In the genomic region with DNA sequence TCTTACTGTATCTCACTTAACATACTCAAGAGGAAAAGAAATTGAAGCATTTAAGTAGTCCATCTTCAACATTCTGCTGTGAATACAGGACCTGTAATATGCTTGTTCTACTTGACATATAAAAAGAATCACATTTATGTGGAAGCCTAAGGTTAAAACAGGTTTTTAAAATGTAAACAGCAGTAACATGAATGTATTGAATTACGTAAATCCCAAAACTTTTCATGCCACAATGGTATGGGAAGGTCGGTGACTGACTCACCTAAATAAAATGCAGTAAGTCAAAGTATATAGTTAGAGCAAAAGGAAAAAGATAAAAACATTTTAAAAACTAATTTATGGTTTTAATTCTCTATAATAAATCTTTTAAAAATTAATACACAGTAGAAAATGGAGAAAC, we compare ENCODE assay signal across 24 cellular contexts.
A peak's percentile ranks its signal among the peaks of the same experiment; 100 is the strongest.
DNase-seq lines count a peak whose midpoint lies in the region; ATAC-seq, FAIRE-seq and TF ChIP-seq lines count a peak whose summit lies in the region.
"Had no signal": no experiment of that assay in that cellular context is flagged by ENCODE, and none has a peak within 500 bp of the region (broad histone marks: within the 10 kb centered on the region; RNA-seq: fewer than 3 reads in every experiment).

No MANE protein-coding gene starts in this region.

- H3K4me3 ChIP-seq in breast epithelium: no peak overlapping the region
- no peak overlapping the region for H3K4me3 ChIP-seq in astrocyte (ENCODE audit: insufficient read depth, low read depth, low read length)
- H3K4me3 ChIP-seq in fibroblast of mammary gland (ENCODE audit: control insufficient read depth, low read depth, low read length): no peak overlapping the region
- H3K4me3 ChIP-seq: prostate gland had no signal

- no peak for TF ChIP-seq POLR2A in breast epithelium (IDR thresholded peaks at IDR 0.05)

- CTCF ChIA-PET in MCF 10A (lab: Yijun Ruan, JAX): interaction anchor here (0.8 to 1.1 kb wide), 3 partner anchors 12 to 83 kb away, joined by 3 read pairs; no protein-coding TSS in a partner anchor

- H3K27me3 Mint-ChIP-seq in MCF 10A (ENCODE audit: insufficient read depth, unreplicated experiment) (no peaks in the 10 kb centered on the region), astrocyte (ENCODE audit: low read depth, unreplicated experiment) (no peaks in the 10 kb centered on the region), type B pancreatic cell (no peaks in the 10 kb centered on the region)

- no peak overlapping the region for H2AFZ ChIP-seq in astrocyte (ENCODE audit: low read depth, low read length)

- H3K36me3 ChIP-seq in breast epithelium (no peaks in the 10 kb centered on the region), astrocyte (ENCODE audit: insufficient read depth, low read length) (no peaks in the 10 kb centered on the region)
- H3K36me3 ChIP-seq: prostate gland had no signal

- no peaks in the 10 kb centered on the region for H4K20me1 ChIP-seq in astrocyte (ENCODE audit: insufficient read depth, low read length)

- no peak for TF ChIP-seq CTCF in MCF 10A (IDR thresholded peaks at IDR 0.05; ENCODE audit: unreplicated experiment)
- no peak for TF ChIP-seq CTCF in breast epithelium (IDR thresholded peaks at IDR 0.05)
- TF ChIP-seq CTCF in astrocyte (IDR thresholded peaks at IDR 0.05; ENCODE audit: insufficient read depth, low read depth, low read length): no peak
- no peak for TF ChIP-seq CTCF in fibroblast of mammary gland (conservative IDR thresholded peaks at IDR 0.05; ENCODE audit: control insufficient read depth, insufficient read depth, low read depth, low read length)
- no peak for TF ChIP-seq CTCF in type B pancreatic cell (conservative IDR thresholded peaks at IDR 0.05)

- H3K9me3 Mint-ChIP-seq in MCF 10A (ENCODE audit: unreplicated experiment) (no peaks in the 10 kb centered on the region), astrocyte (ENCODE audit: unreplicated experiment) (peaks cover 9% of the 10 kb centered on the region), type B pancreatic cell (no peaks in the 10 kb centered on the region)
- H3K9me3 Mint-ChIP-seq: activated naive CD8-positive, alpha-beta T cell treated with anti-CD3 and anti-CD28 coated beads for 36 hours; activated T-helper 17 cell treated with anti-CD3 and anti-CD28 coated beads, Interleukin-2, amount 50 U/mL, for 72 hours; H9; neural crest cell had no signal

- BruUV-seq in MCF 10A (replicated peaks; lab: Mats Ljungman, UMichigan): no TSS peak

- H3K9me3 ChIP-seq in breast epithelium (no peaks in the 10 kb centered on the region), astrocyte (ENCODE audit: insufficient read depth, low read depth, low read length) (no peaks in the 10 kb centered on the region)
- H3K9me3 ChIP-seq: prostate gland had no signal

- ATAC-seq in left ventricle myocardium superior: no peak
- ATAC-seq in GM21423 (IDR thresholded peaks at IDR 0.05; ENCODE audit: unreplicated experiment): no peak
- no peak for ATAC-seq in GM18861 (IDR thresholded peaks at IDR 0.05; ENCODE audit: unreplicated experiment)
- ATAC-seq: activated T-helper 17 cell treated with anti-CD3 and anti-CD28 coated beads, Interleukin-2, amount 50 U/mL, for 72 hours had no signal

- H3K27ac Mint-ChIP-seq in MCF 10A (ENCODE audit: low read depth, unreplicated experiment): peak overlapping the region; percentile 16
- no peak overlapping the region for H3K27ac Mint-ChIP-seq in astrocyte (ENCODE audit: unreplicated experiment)
- peak overlapping the region; percentile 16 for H3K27ac Mint-ChIP-seq in type B pancreatic cell
- H3K27ac Mint-ChIP-seq: activated naive CD8-positive, alpha-beta T cell treated with anti-CD3 and anti-CD28 coated beads for 36 hours; activated T-helper 17 cell treated with anti-CD3 and anti-CD28 coated beads, Interleukin-2, amount 50 U/mL, for 72 hours; H9 had no signal

- H3K4me3 Mint-ChIP-seq in MCF 10A (ENCODE audit: unreplicated experiment) (no peak overlapping the region), astrocyte (ENCODE audit: unreplicated experiment) (no peak overlapping the region), type B pancreatic cell (no peak overlapping the region)
- H3K4me3 Mint-ChIP-seq: activated naive CD8-positive, alpha-beta T cell treated with anti-CD3 and anti-CD28 coated beads for 36 hours; activated T-helper 17 cell treated with anti-CD3 and anti-CD28 coated beads, Interleukin-2, amount 50 U/mL, for 72 hours; H9; neural crest cell had no signal

- intact Hi-C loops in MCF 10A (cut with micrococcal nuclease) (loop anchor here (5.0 kb wide), 1 partner anchor 171 kb away; no protein-coding TSS in a partner anchor), breast epithelium (cut with DNase I; ENCODE audit: low total_unique reads) (no loop called here), left ventricle myocardium superior (cut with micrococcal nuclease) (no loop called here)

- H3K27me3 ChIP-seq in breast epithelium (no peaks in the 10 kb centered on the region), astrocyte (ENCODE audit: insufficient read depth, low read length) (no peaks in the 10 kb centered on the region)

- peak overlapping the region; percentile 31 for H3K4me2 ChIP-seq in astrocyte (ENCODE audit: low read length)

- POLR2A ChIA-PET in MCF 10A (lab: Yijun Ruan, JAX): interaction anchor here (0.6 to 5.9 kb wide), 5 partner anchors 14 to 1221 kb away, joined by 3 to 76 read pairs (median 4); a partner anchor contains a TSS

- no peak overlapping the region for H3K9ac ChIP-seq in astrocyte (ENCODE audit: low read length)

- no peak overlapping the region for H3K27ac ChIP-seq in breast epithelium
- H3K27ac ChIP-seq in astrocyte (ENCODE audit: low read depth, low read length): peak overlapping the region; percentile 32
- H3K27ac ChIP-seq: 22Rv1, prostate gland had no signal

- DNase-seq in MCF 10A (ENCODE audit: unreplicated experiment) (peak; percentile 63), breast epithelium (ENCODE audit: low spot score in 2 of 2) (no peak), astrocyte (ENCODE audit: low read depth) (peak; percentile 61), fibroblast of mammary gland (ENCODE audit: low read depth) (peak; percentile 55), type B pancreatic cell (ENCODE audit: extremely low spot score, unreplicated experiment) (no peak), left ventricle myocardium superior (no peak)
- DNase-seq: activated CD4-positive, alpha-beta T cell treated with anti-CD3 and anti-CD28 coated beads for 48 hours; activated naive CD8-positive, alpha-beta T cell treated with anti-CD3 and anti-CD28 coated beads for 36 hours; caudate nucleus; GDM1; H9; KBM-7; NCI-H1048; NCI-H2029; NCI-H446; NK-92 treated with Interleukin-12 subunit alpha and Interleukin-12 subunit beta, amount 100 ng/mL, for 24 hours; SW 1271 had no signal

- no peaks in the 10 kb centered on the region for H3K79me2 ChIP-seq in astrocyte (ENCODE audit: insufficient read depth, low read length)

- no peak for FAIRE-seq in astrocyte (lab: Jason Lieb, UNC)
- FAIRE-seq: urothelium cell line had no signal

- H3K36me3 Mint-ChIP-seq in MCF 10A (ENCODE audit: insufficient read depth, unreplicated experiment) (peaks cover 7% of the 10 kb centered on the region), astrocyte (ENCODE audit: low read depth, unreplicated experiment) (peaks cover 3% of the 10 kb centered on the region), type B pancreatic cell (no peaks in the 10 kb centered on the region)
- H3K36me3 Mint-ChIP-seq: activated naive CD8-positive, alpha-beta T cell treated with anti-CD3 and anti-CD28 coated beads for 36 hours had no signal

- peaks cover 44% of the 10 kb centered on the region for H3K4me1 Mint-ChIP-seq in MCF 10A (ENCODE audit: insufficient read depth, unreplicated experiment)
- peaks cover 43% of the 10 kb centered on the region for H3K4me1 Mint-ChIP-seq in astrocyte (ENCODE audit: low read depth, unreplicated experiment)
- peaks cover 4% of the 10 kb centered on the region for H3K4me1 Mint-ChIP-seq in type B pancreatic cell (ENCODE audit: unreplicated experiment)
- H3K4me1 Mint-ChIP-seq: activated naive CD8-positive, alpha-beta T cell treated with anti-CD3 and anti-CD28 coated beads for 36 hours; activated T-helper 17 cell treated with anti-CD3 and anti-CD28 coated beads, Interleukin-2, amount 50 U/mL, for 72 hours; neural crest cell had no signal

- H3K4me1 ChIP-seq in breast epithelium: no peaks in the 10 kb centered on the region
- H3K4me1 ChIP-seq in astrocyte (ENCODE audit: insufficient read depth, low read length): peaks cover 26% of the 10 kb centered on the region
- H3K4me1 ChIP-seq: prostate gland had no signal

Comparison
In these comparisons a context has a peak if more than half of its experiments do, and no peak if none do; other contexts are left out.
1. DNase-seq: peak in MCF 10A (single experiment), astrocyte (single experiment) and fibroblast of mammary gland (single experiment); none in breast epithelium (0 of 2), type B pancreatic cell (single experiment) and left ventricle myocardium superior (single experiment).